Comparison of ENCODE assay signal across 9 cellular contexts in the genomic region with DNA sequence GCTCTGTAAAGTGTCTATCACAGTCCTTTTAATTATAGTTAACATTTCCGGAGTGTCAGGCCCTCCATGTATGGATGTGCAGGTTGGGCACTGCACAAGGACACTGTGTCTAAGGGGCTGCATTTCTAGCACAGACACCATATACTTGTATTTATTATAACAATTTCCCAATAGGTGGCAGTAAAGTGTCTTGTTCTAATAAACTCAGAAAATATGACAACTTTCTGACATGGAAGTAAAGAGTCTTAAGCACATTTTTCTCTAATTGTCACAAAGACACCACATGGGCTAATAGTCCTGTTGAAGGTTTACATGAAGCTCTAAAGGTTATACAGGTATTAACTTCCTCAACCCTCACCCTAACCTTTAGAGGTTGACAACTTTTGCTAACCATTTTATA.
DNase-seq lines count a peak whose midpoint lies in the region; ATAC-seq and TF ChIP-seq lines count a peak whose summit lies in the region.
"Had no signal": no experiment of that assay in that cellular context is flagged by ENCODE, and none has a peak within 500 bp of the region (broad histone marks: within the 10 kb centered on the region; RNA-seq: fewer than 3 reads in every experiment).

No MANE protein-coding gene starts in this region.

- H3K27me3 ChIP-seq in right atrium auricular region (no peaks in the 10 kb centered on the region), PC-9 (ENCODE audit: insufficient read depth, low read depth) (no peaks in the 10 kb centered on the region), fibroblast of lung (ENCODE audit: control insufficient read depth, insufficient read depth, low read length) (peaks cover 3% of the 10 kb centered on the region), uterus (no peaks in the 10 kb centered on the region)

- H3K4me1 Mint-ChIP-seq in activated naive CD4-positive, alpha-beta T cell treated with anti-CD3 and anti-CD28 coated beads, Interleukin-2, amount 10 ng/mL, durations not matched to agents 7 days and 5 days = peaks cover 3% of the 10 kb centered on the region

- POLR2A ChIA-PET in PC-9 (lab: Charles Lee; ENCODE audit: unreplicated experiment) = no interaction called here

- H3K27ac ChIP-seq in right atrium auricular region (no peak overlapping the region), PC-9 (no peak overlapping the region), fibroblast of lung (ENCODE audit: insufficient read depth, low read length) (no peak overlapping the region), uterus (no peak overlapping the region)

- no peak overlapping the region for H3K4me3 Mint-ChIP-seq in activated naive CD4-positive, alpha-beta T cell treated with anti-CD3 and anti-CD28 coated beads, Interleukin-2, amount 10 ng/mL, durations not matched to agents 7 days and 5 days

- TF ChIP-seq POLR2A in uterus (IDR thresholded peaks at IDR 0.05) = no peak

- H3K79me2 ChIP-seq in PC-9 (ENCODE audit: low read depth) = no peaks in the 10 kb centered on the region
- no peaks in the 10 kb centered on the region for H3K79me2 ChIP-seq in fibroblast of lung (ENCODE audit: control insufficient read depth, insufficient read depth, low read length)

- peaks cover 16% of the 10 kb centered on the region for H3F3A ChIP-seq in PC-9 (ENCODE audit: insufficient read depth, low read depth)

- no peak for ATAC-seq in left ventricle myocardium superior

- H3K36me3 Mint-ChIP-seq in activated naive CD4-positive, alpha-beta T cell treated with anti-CD3 and anti-CD28 coated beads, Interleukin-2, amount 10 ng/mL, durations not matched to agents 7 days and 5 days = no peaks in the 10 kb centered on the region

- H3K9me2 ChIP-seq in PC-9 (ENCODE audit: insufficient read depth) = no peaks in the 10 kb centered on the region

- peak; percentile 4 for DNase-seq in left ventricle myocardium superior
- DNase-seq in right atrium auricular region (ENCODE audit: low spot score) = no peak
- peak in 1 of 2 experiments; percentile 52 for DNase-seq in PC-9
- DNase-seq in fibroblast of lung (ENCODE audit: low read depth in 2 of 2) = peak; percentile 32 to 75
- DNase-seq in uterus = no peak
- no peak for DNase-seq in ecto neural progenitor cell (ENCODE audit: low spot score)
- DNase-seq in C1 segment of cervical spinal cord (lab: John Stamatoyannopoulos, UW) = no peak
- DNase-seq in activated naive CD4-positive, alpha-beta T cell treated with anti-CD3 and anti-CD28 coated beads, Interleukin-2, amount 10 ng/mL, durations not matched to agents 7 days and 5 days = no peak

- intact Hi-C loops in left ventricle myocardium superior (cut with micrococcal nuclease) (no loop called here), PC-9 (cut with micrococcal nuclease; ENCODE audit: unreplicated experiment) (loop anchor here (5.0 to 10.0 kb wide), 4 partner anchors 48 to 527 kb away; no protein-coding TSS in a partner anchor), uterus (cut with DNase I; ENCODE audit: low total_unique reads) (no loop called here)

- H3K9me3 Mint-ChIP-seq in activated naive CD4-positive, alpha-beta T cell treated with anti-CD3 and anti-CD28 coated beads, Interleukin-2, amount 10 ng/mL, durations not matched to agents 7 days and 5 days = no peaks in the 10 kb centered on the region

- BruUV-seq in PC-9 (replicated peaks; lab: Mats Ljungman, UMichigan) = no TSS peak

- H3K36me3 ChIP-seq in right atrium auricular region (no peaks in the 10 kb centered on the region), PC-9 (ENCODE audit: low read depth) (no peaks in the 10 kb centered on the region), fibroblast of lung (ENCODE audit: control insufficient read depth, insufficient read depth, low read length) (no peaks in the 10 kb centered on the region), uterus (no peaks in the 10 kb centered on the region)

- CTCF ChIA-PET in PC-9 (lab: Charles Lee) = interaction anchor here (1.8 kb wide), 1 partner anchor 188 kb away, joined by 5 read pairs; no protein-coding TSS in a partner anchor
- CTCF ChIA-PET in activated naive CD4-positive, alpha-beta T cell treated with anti-CD3 and anti-CD28 coated beads, Interleukin-2, amount 10 ng/mL, durations not matched to agents 7 days and 5 days (lab: Charles Lee) = interaction anchor here (1.2 kb wide), 1 partner anchor 19 kb away, joined by 3 read pairs; no protein-coding TSS in a partner anchor

- TF ChIP-seq CTCF in right atrium auricular region (IDR thresholded peaks at IDR 0.05) = peak in 1 of 2 donors; percentile 59
- TF ChIP-seq CTCF in PC-9 (conservative IDR thresholded peaks at IDR 0.05) = peak; percentile 63
- peak in 1 of 2 donors; percentile 13 for TF ChIP-seq CTCF in fibroblast of lung (conservative IDR thresholded peaks at IDR 0.05 in 1 of 2, IDR thresholded peaks at IDR 0.05 in 1 of 2; ENCODE audit: low read depth in 1 of 2, low read length in 2 of 2)
- peak in 3 of 4 experiments; percentile 9 to 25 (median 16) for TF ChIP-seq CTCF in uterus (IDR thresholded peaks at IDR 0.05)

- H3K4me1 ChIP-seq in right atrium auricular region (peaks cover 0 to 36% of the 10 kb centered on the region in 2 donors), PC-9 (replicated peaks; ENCODE audit: insufficient read depth) (peaks cover 14% of the 10 kb centered on the region), fibroblast of lung (ENCODE audit: control insufficient read depth, extremely low read depth, insufficient read depth, low read length) (no peaks in the 10 kb centered on the region), uterus (no peaks in the 10 kb centered on the region)

- H4K20me1 ChIP-seq in PC-9 (ENCODE audit: insufficient read depth) (no peaks in the 10 kb centered on the region), fibroblast of lung (ENCODE audit: control insufficient read depth, extremely low read depth, insufficient read depth, low read length) (no peaks in the 10 kb centered on the region)

- H2AFZ ChIP-seq in PC-9 (no peak overlapping the region), fibroblast of lung (ENCODE audit: low read length) (no peak overlapping the region)

- H3K9me3 ChIP-seq in right atrium auricular region = no peaks in the 10 kb centered on the region
- H3K9me3 ChIP-seq in PC-9 (ENCODE audit: insufficient read depth, low read depth) = no peaks in the 10 kb centered on the region
- H3K9me3 ChIP-seq in fibroblast of lung (ENCODE audit: control insufficient read depth, insufficient read depth, low read depth, low read length) = no peaks in the 10 kb centered on the region
- H3K9me3 ChIP-seq in uterus = no peaks in the 10 kb centered on the region

- no peak overlapping the region for H3K27ac Mint-ChIP-seq in activated naive CD4-positive, alpha-beta T cell treated with anti-CD3 and anti-CD28 coated beads, Interleukin-2, amount 10 ng/mL, durations not matched to agents 7 days and 5 days

- H3K4me2 ChIP-seq in PC-9 (no peak overlapping the region; the same call in 1 of the 2 replicates), fibroblast of lung (ENCODE audit: extremely low read depth, insufficient read depth, low read length) (no peak overlapping the region)

- peaks cover 21% of the 10 kb centered on the region for H3K27me3 Mint-ChIP-seq in activated naive CD4-positive, alpha-beta T cell treated with anti-CD3 and anti-CD28 coated beads, Interleukin-2, amount 10 ng/mL, durations not matched to agents 7 days and 5 days

- no peak overlapping the region for H3K4me3 ChIP-seq in right atrium auricular region
- H3K4me3 ChIP-seq in PC-9 = no peak overlapping the region
- no peak overlapping the region for H3K4me3 ChIP-seq in fibroblast of lung (replicated peaks in 1 of 4; ENCODE audit: control extremely low read depth in 1 of 4, insufficient read depth in 1 of 4, low read depth in 3 of 4, low read length in 4 of 4)
- no peak overlapping the region for H3K4me3 ChIP-seq in uterus
- H3K4me3 ChIP-seq: lung had no signal

- no peak overlapping the region for H3K9ac ChIP-seq in fibroblast of lung (ENCODE audit: insufficient read depth, low read length)

Comparison
In these comparisons a context has a peak if more than half of its experiments do, and no peak if none do; other contexts are left out.
1. DNase-seq: peak in left ventricle myocardium superior (single experiment) and fibroblast of lung (2 of 2); none in right atrium auricular region (single experiment), uterus (0 of 2), ecto neural progenitor cell (single experiment), C1 segment of cervical spinal cord (0 of 14) and activated naive CD4-positive, alpha-beta T cell treated with anti-CD3 and anti-CD28 coated beads, Interleukin-2, amount 10 ng/mL, durations not matched to agents 7 days and 5 days (single experiment).